11 cellular contexts compared by ENCODE assay signal in the genomic region with DNA sequence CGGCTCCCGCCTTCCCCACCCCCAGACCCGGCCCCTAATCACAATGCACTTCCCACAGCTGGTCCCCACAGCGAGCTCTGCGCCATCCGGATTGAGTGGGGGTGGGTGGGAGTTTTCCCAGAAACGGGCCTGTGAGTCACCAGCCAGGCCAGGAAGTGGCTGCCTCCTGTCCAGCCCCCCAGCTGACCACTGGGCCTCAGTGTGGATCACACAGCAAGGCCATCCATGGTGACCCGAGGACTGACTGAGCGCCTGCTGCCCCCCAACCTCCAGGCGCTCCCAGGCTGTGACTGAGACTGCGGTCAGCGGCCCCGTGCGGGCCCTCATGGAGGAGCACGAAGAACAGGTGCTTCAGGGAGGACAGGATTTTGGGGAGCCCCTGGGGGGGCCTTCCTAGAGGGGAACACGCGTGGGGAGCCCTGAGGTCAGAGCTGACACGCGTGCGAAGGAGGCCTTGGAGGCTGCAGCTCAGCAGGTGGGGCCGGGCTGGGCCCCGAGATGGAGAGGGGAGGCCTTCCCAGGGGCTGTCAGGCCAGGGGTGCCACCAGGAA. TPM values are rescaled to one million over a fixed set of nuclear protein-coding genes. Genes with fewer than 3 reads are reported as not detected.
DNase-seq lines count a peak whose midpoint lies in the region; ATAC-seq and TF ChIP-seq lines count a peak whose summit lies in the region.
"Had no signal": no experiment of that assay in that cellular context is flagged by ENCODE, and none has a peak within 500 bp of the region (broad histone marks: within the 10 kb centered on the region; RNA-seq: fewer than 3 reads in every experiment).

No MANE protein-coding gene starts in this region.

- H3K36me3 Mint-ChIP-seq in endodermal cell (ENCODE audit: low read depth), result no peaks in the 10 kb centered on the region
- H3K36me3 Mint-ChIP-seq in activated naive CD4-positive, alpha-beta T cell treated with anti-CD3 and anti-CD28 coated beads, Interleukin-2, amount 50 U/mL, for 72 hours, result no peaks in the 10 kb centered on the region

- H3K9me3 ChIP-seq in right cardiac atrium (ENCODE audit: control insufficient read depth, low read length) (no peaks in the 10 kb centered on the region), smooth muscle cell (replicated peaks; ENCODE audit: low read depth) (no peaks in the 10 kb centered on the region), endodermal cell (ENCODE audit: control insufficient read depth, low read length) (no peaks in the 10 kb centered on the region)

- H3K27me3 ChIP-seq in right cardiac atrium (ENCODE audit: control insufficient read depth, insufficient read depth), result no peaks in the 10 kb centered on the region
- no peaks in the 10 kb centered on the region for H3K27me3 ChIP-seq in smooth muscle cell (ENCODE audit: low read depth)
- H3K27me3 ChIP-seq in endodermal cell (ENCODE audit: control insufficient read depth, insufficient read depth, low read length, poor library complexity, severe bottlenecking), result no peaks in the 10 kb centered on the region

- H3K27ac ChIP-seq in right cardiac atrium (ENCODE audit: low read length) (no peak overlapping the region), smooth muscle cell (ENCODE audit: low read depth) (no peak overlapping the region), endodermal cell (ENCODE audit: low read depth, low read length) (no peak overlapping the region)

- no peaks in the 10 kb centered on the region for H4K20me1 ChIP-seq in smooth muscle cell (ENCODE audit: low read depth)

- H3K4me1 ChIP-seq in right cardiac atrium (ENCODE audit: control insufficient read depth, insufficient read depth, low read length) (no peaks in the 10 kb centered on the region), smooth muscle cell (ENCODE audit: low read depth) (peaks cover 7% of the 10 kb centered on the region), endodermal cell (ENCODE audit: control insufficient read depth, insufficient read depth, low read length) (no peaks in the 10 kb centered on the region)

- H3K27me3 Mint-ChIP-seq in endodermal cell (ENCODE audit: insufficient read depth), result no peaks in the 10 kb centered on the region

- no peaks in the 10 kb centered on the region for H3F3A ChIP-seq in smooth muscle cell (ENCODE audit: low read depth)

- H3K4me2 ChIP-seq in smooth muscle cell, result peak overlapping the region; percentile 73

- no peaks in the 10 kb centered on the region for H3K4me1 Mint-ChIP-seq in endodermal cell

- intact Hi-C loops in right cardiac atrium (cut with DNase I), result no loop called here

- H3K9me3 Mint-ChIP-seq in endodermal cell, result no peaks in the 10 kb centered on the region
- H3K9me3 Mint-ChIP-seq in activated naive CD4-positive, alpha-beta T cell treated with anti-CD3 and anti-CD28 coated beads, Interleukin-2, amount 50 U/mL, for 72 hours, result no peaks in the 10 kb centered on the region

- no peak overlapping the region for H2AFZ ChIP-seq in smooth muscle cell (ENCODE audit: low read depth)

- H3K27ac Mint-ChIP-seq in endodermal cell, result no peak overlapping the region
- no peak overlapping the region for H3K27ac Mint-ChIP-seq in activated naive CD4-positive, alpha-beta T cell treated with anti-CD3 and anti-CD28 coated beads, Interleukin-2, amount 50 U/mL, for 72 hours

- TF ChIP-seq CTCF in astrocyte of the spinal cord (IDR thresholded peaks at IDR 0.05; ENCODE audit: low read depth, low read length), result no peak
- TF ChIP-seq CTCF in smooth muscle cell (IDR thresholded peaks at IDR 0.05; ENCODE audit: borderline replicate concordance, insufficient read depth, poor library complexity, severe bottlenecking), result no peak
- TF ChIP-seq CTCF in endodermal cell (conservative IDR thresholded peaks at IDR 0.05), result no peak

- in situ Hi-C loops in astrocyte of the spinal cord (cut with HindIII; ENCODE audit: low sequenced_read_pairs), result no loop called here

- H3K79me2 ChIP-seq in smooth muscle cell (ENCODE audit: low read depth), result no peaks in the 10 kb centered on the region

- H3K9ac ChIP-seq in smooth muscle cell (ENCODE audit: low read depth), result no peak overlapping the region
- no peak overlapping the region for H3K9ac ChIP-seq in endodermal cell (ENCODE audit: extremely low read depth, low read length, poor library complexity, severe bottlenecking)

- ATAC-seq in right cardiac atrium, result peak; percentile 47 to 84
- no peak for ATAC-seq in HG03439 (IDR thresholded peaks at IDR 0.05; ENCODE audit: unreplicated experiment)
- no peak for ATAC-seq in activated naive CD4-positive, alpha-beta T cell treated with anti-CD3 and anti-CD28 coated beads, Interleukin-2, amount 50 U/mL, for 72 hours

- no peaks in the 10 kb centered on the region for H3K36me3 ChIP-seq in smooth muscle cell (ENCODE audit: low read depth)
- no peaks in the 10 kb centered on the region for H3K36me3 ChIP-seq in endodermal cell (ENCODE audit: control insufficient read depth, insufficient read depth, low read length)

- peak; percentile 35 for DNase-seq in GM04504 (ENCODE audit: low read depth)
- DNase-seq in astrocyte of the spinal cord (ENCODE audit: low read depth, low spot score), result peak; percentile 88
- DNase-seq in right cardiac atrium, result peak; percentile 81 to 83 (median 83)
- no peak for DNase-seq in smooth muscle cell (lab: John Stamatoyannopoulos, UW; ENCODE audit: unreplicated experiment)
- no peak for DNase-seq in endodermal cell
- DNase-seq in NCI-H2029 treated with DMSO at 0.1 percent for 48 hours (lab: John Stamatoyannopoulos, UW), result no peak
- no peak for DNase-seq in activated naive CD4-positive, alpha-beta T cell treated with anti-CD3 and anti-CD28 coated beads, Interleukin-2, amount 50 U/mL, for 72 hours (ENCODE audit: low spot score in 2 of 2)
- DNase-seq: central memory CD4-positive, alpha-beta T cell; nucleus accumbens; T-helper 1 cell had no signal

- H3K4me3 ChIP-seq in astrocyte of the spinal cord (ENCODE audit: low read depth, low read length), result no peak overlapping the region
- H3K4me3 ChIP-seq in right cardiac atrium (ENCODE audit: low read length), result no peak overlapping the region
- H3K4me3 ChIP-seq in smooth muscle cell, result no peak overlapping the region
- H3K4me3 ChIP-seq in endodermal cell (ENCODE audit: low read length), result no peak overlapping the region

- WGBS in right cardiac atrium, result 67% methylated on average over 22 of the region's 22 CpGs
- 73% methylated on average over 16 of the region's 22 CpGs for WGBS in smooth muscle cell (ENCODE audit: low lambda C conversion rate)
- WGBS in endodermal cell (ENCODE audit: insufficient coverage in 1 of 2, insufficient read length in 1 of 2), 2 experiments, result 89 to 93% methylated on average over 15 to 19 of the region's 22 CpGs

- H3K4me3 Mint-ChIP-seq in endodermal cell, result no peak overlapping the region

RNA-seq across cellular contexts. Expression of a gene that starts 48.3 kb away (rescaled TPM):
- 100 to 1,000 TPM in 1 of 4 donors, 10 to 100 TPM in 3; 73.3 to 148 (median 83.0) TPM for total RNA-seq in right cardiac atrium
- polyA plus RNA-seq in right cardiac atrium, result 113 TPM
- total RNA-seq in smooth muscle cell, result 60.3 and 61.8 TPM in 2 replicates
- polyA plus RNA-seq in smooth muscle cell, result 196 and 239 TPM in 2 replicates
- 10 to 100 TPM; 31.5 to 34.0 TPM for total RNA-seq in endodermal cell
- 19.7 TPM for polyA plus RNA-seq in endodermal cell (2013, experiment 1 of 2)
- polyA plus RNA-seq in endodermal cell (2013, experiment 2 of 2), result 15.6 TPM
- total RNA-seq in activated naive CD4-positive, alpha-beta T cell treated with anti-CD3 and anti-CD28 coated beads, Interleukin-2, amount 50 U/mL, for 72 hours, result 1 to 10 TPM in 1 of 2 donors, under 1 TPM in 1; 0.61 to 1.6 TPM

Comparison
In these comparisons a context has a peak if more than half of its experiments do, and no peak if none do; other contexts are left out.
1. DNase-seq: peak in GM04504 (single experiment), astrocyte of the spinal cord (single experiment) and right cardiac atrium (3 of 3); none in smooth muscle cell (single experiment), endodermal cell (single experiment), NCI-H2029 treated with DMSO at 0.1 percent for 48 hours (single experiment) and activated naive CD4-positive, alpha-beta T cell treated with anti-CD3 and anti-CD28 coated beads, Interleukin-2, amount 50 U/mL, for 72 hours (0 of 2).
2. ATAC-seq: peak in right cardiac atrium (2 of 2); none in HG03439 (single experiment) and activated naive CD4-positive, alpha-beta T cell treated with anti-CD3 and anti-CD28 coated beads, Interleukin-2, amount 50 U/mL, for 72 hours (0 of 2).
3. RNA of a gene that starts 48.3 kb away (total RNA-seq): 73.3 to 148 TPM in right cardiac atrium, 60.3 to 61.8 TPM in smooth muscle cell and 31.5 to 34.0 TPM in endodermal cell; 0.61 to 1.6 TPM in activated naive CD4-positive, alpha-beta T cell treated with anti-CD3 and anti-CD28 coated beads, Interleukin-2, amount 50 U/mL, for 72 hours; every median in the first group is over 10 times any median in the second.